In the genomic region with DNA sequence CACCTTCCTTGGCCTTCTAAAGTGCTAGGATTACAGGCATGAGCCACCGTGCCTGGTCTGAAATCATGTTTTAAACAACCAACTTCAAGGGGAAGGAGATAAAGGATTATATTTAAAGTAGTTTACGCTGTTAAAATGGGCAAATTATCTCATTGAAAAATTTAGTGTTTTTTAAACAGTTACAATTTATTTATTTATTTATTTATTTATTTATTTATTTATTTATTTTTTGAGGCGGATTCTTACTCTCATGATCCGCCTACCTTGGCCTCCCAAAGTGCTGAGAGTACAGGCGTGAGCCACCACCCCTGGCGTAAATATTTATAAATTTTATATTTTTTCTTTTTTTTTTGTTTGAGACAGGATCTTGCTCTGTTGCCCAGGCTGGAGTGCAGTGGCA, we compare ENCODE assay signal across 1 cellular context.
TF ChIP-seq lines count a peak whose summit lies in the region.

No MANE protein-coding gene starts in this region.

TF ChIP-seq in HEK293, 187 proteins besides CTCF, POLR2A, EP300 and RAD21 (continued from another document):
- TF ChIP-seq, protein P1, sequence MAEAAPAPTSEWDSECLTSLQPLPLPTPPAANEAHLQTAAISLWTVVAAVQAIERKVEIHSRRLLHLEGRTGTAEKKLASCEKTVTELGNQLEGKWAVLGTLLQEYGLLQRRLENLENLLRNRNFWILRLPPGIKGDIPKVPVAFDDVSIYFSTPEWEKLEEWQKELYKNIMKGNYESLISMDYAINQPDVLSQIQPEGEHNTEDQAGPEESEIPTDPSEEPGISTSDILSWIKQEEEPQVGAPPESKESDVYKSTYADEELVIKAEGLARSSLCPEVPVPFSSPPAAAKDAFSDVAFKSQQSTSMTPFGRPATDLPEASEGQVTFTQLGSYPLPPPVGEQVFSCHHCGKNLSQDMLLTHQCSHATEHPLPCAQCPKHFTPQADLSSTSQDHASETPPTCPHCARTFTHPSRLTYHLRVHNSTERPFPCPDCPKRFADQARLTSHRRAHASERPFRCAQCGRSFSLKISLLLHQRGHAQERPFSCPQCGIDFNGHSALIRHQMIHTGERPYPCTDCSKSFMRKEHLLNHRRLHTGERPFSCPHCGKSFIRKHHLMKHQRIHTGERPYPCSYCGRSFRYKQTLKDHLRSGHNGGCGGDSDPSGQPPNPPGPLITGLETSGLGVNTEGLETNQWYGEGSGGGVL (tag by site-specific recombination; IDR thresholded peaks at IDR 0.05), result no peak
- TF ChIP-seq GLIS2 (tag by site-specific recombination; IDR thresholded peaks at IDR 0.05) (no peak), ZNF426 (tag by site-specific recombination; IDR thresholded peaks at IDR 0.05) (peak; percentile 90)
- TF ChIP-seq, protein P2, sequence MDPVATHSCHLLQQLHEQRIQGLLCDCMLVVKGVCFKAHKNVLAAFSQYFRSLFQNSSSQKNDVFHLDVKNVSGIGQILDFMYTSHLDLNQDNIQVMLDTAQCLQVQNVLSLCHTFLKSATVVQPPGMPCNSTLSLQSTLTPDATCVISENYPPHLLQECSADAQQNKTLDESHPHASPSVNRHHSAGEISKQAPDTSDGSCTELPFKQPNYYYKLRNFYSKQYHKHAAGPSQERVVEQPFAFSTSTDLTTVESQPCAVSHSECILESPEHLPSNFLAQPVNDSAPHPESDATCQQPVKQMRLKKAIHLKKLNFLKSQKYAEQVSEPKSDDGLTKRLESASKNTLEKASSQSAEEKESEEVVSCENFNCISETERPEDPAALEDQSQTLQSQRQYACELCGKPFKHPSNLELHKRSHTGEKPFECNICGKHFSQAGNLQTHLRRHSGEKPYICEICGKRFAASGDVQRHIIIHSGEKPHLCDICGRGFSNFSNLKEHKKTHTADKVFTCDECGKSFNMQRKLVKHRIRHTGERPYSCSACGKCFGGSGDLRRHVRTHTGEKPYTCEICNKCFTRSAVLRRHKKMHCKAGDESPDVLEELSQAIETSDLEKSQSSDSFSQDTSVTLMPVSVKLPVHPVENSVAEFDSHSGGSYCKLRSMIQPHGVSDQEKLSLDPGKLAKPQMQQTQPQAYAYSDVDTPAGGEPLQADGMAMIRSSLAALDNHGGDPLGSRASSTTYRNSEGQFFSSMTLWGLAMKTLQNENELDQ (tag by site-specific recombination; IDR thresholded peaks at IDR 0.05; ENCODE audit: low read depth), result no peak
